10 cellular contexts compared by ENCODE assay signal in genomic region chr11:86741489-86742435, GRCh38. TPM values are rescaled to one million over a fixed set of nuclear protein-coding genes. Genes with fewer than 3 reads are reported as not detected.
DNase-seq lines count a peak whose midpoint lies in the region; ATAC-seq and TF ChIP-seq lines count a peak whose summit lies in the region.
"Had no signal": no experiment of that assay in that cellular context is flagged by ENCODE, and none has a peak within 500 bp of the region (broad histone marks: within the 10 kb centered on the region; RNA-seq: fewer than 3 reads in every experiment).

No MANE protein-coding gene starts in this region.

- peak overlapping the region; percentile 72 for H3K4me2 ChIP-seq in skeletal muscle satellite cell (ENCODE audit: low read length)

- H3K36me3 Mint-ChIP-seq in activated T-helper 17 cell treated with anti-CD3 and anti-CD28 coated beads, Interleukin-2, amount 50 U/mL, for 72 hours (ENCODE audit: low read depth) = no peaks in the 10 kb centered on the region
- H3K36me3 Mint-ChIP-seq: T-cell had no signal

- H3K27me3 Mint-ChIP-seq in activated T-helper 17 cell treated with anti-CD3 and anti-CD28 coated beads, Interleukin-2, amount 50 U/mL, for 72 hours = no peaks in the 10 kb centered on the region

- H3K9me3 Mint-ChIP-seq in activated T-helper 17 cell treated with anti-CD3 and anti-CD28 coated beads, Interleukin-2, amount 50 U/mL, for 72 hours = no peaks in the 10 kb centered on the region
- H3K9me3 Mint-ChIP-seq: T-cell had no signal

- peak; percentile 17 for ATAC-seq in activated T-helper 17 cell treated with anti-CD3 and anti-CD28 coated beads, Interleukin-2, amount 50 U/mL, for 72 hours (replicated peaks)
- no peak for ATAC-seq in GM21390 (IDR thresholded peaks at IDR 0.05; ENCODE audit: unreplicated experiment)
- no peak for ATAC-seq in HG02870 (IDR thresholded peaks at IDR 0.05; ENCODE audit: unreplicated experiment)
- ATAC-seq: GM12878 had no signal

- H3K4me3 ChIP-seq in foreskin fibroblast (ENCODE audit: low read depth in 1 of 2, low read length in 2 of 2) (no peak overlapping the region), skeletal muscle satellite cell (ENCODE audit: low read length) (peak overlapping the region; percentile 50)
- H3K4me3 ChIP-seq: GM12878 had no signal

- no peak overlapping the region for H3K27ac Mint-ChIP-seq in activated T-helper 17 cell treated with anti-CD3 and anti-CD28 coated beads, Interleukin-2, amount 50 U/mL, for 72 hours
- H3K27ac Mint-ChIP-seq: T-cell had no signal

- H3K27me3 ChIP-seq in skeletal muscle satellite cell (ENCODE audit: control insufficient read depth, insufficient read depth, low read length) = no peaks in the 10 kb centered on the region

- DNase-seq in H4 (ENCODE audit: low spot score) (peak; percentile 77), foreskin fibroblast (peak; percentile 82 to 88), NCI-H2227 treated with DMSO at 0.1 percent for 48 hours (lab: John Stamatoyannopoulos, UW) (no peak), epidermal melanocyte (ENCODE audit: insufficient read length, low spot score) (no peak)
- DNase-seq: T-cell had no signal

- H3K4me3 Mint-ChIP-seq in activated T-helper 17 cell treated with anti-CD3 and anti-CD28 coated beads, Interleukin-2, amount 50 U/mL, for 72 hours = no peak overlapping the region
- H3K4me3 Mint-ChIP-seq: T-cell had no signal

- no peaks in the 10 kb centered on the region for H3K9me3 ChIP-seq in skeletal muscle satellite cell (replicated peaks; ENCODE audit: low read length)

- peaks cover 19% of the 10 kb centered on the region for H3K4me1 Mint-ChIP-seq in activated T-helper 17 cell treated with anti-CD3 and anti-CD28 coated beads, Interleukin-2, amount 50 U/mL, for 72 hours
- H3K4me1 Mint-ChIP-seq: T-cell had no signal

- H3K9ac ChIP-seq in skeletal muscle satellite cell (ENCODE audit: low read depth, low read length) = peak overlapping the region; percentile 87

- TF ChIP-seq CTCF in foreskin fibroblast (IDR thresholded peaks at IDR 0.05; ENCODE audit: low read depth, low read length) = no peak

- peaks cover 83% of the 10 kb centered on the region for H3K4me1 ChIP-seq in skeletal muscle satellite cell (ENCODE audit: control insufficient read depth, insufficient read depth, low read length)

- no peaks in the 10 kb centered on the region for H3K36me3 ChIP-seq in skeletal muscle satellite cell (ENCODE audit: insufficient read depth, low read length)

RNA-seq across cellular contexts. Expression of gene PRSS23, which starts 58.6 kb away (rescaled TPM):
- 113 and 125 TPM in 2 replicates for total RNA-seq in H4 (2014; rRNA removed; shearing (Covaris generic))
- total RNA-seq in activated T-helper 17 cell treated with anti-CD3 and anti-CD28 coated beads, Interleukin-2, amount 50 U/mL, for 72 hours = under 1 TPM; 0.16 to 0.91 TPM
- 85.2 and 87.4 TPM in 2 replicates for total RNA-seq in skeletal muscle satellite cell (2012; rRNA removed)

Comparison
In these comparisons a context has a peak if more than half of its experiments do, and no peak if none do; other contexts are left out.
1. DNase-seq: peak in H4 (single experiment) and foreskin fibroblast (2 of 2); none in NCI-H2227 treated with DMSO at 0.1 percent for 48 hours (single experiment) and epidermal melanocyte (single experiment).
2. RNA of gene PRSS23, which starts 58.6 kb away (total RNA-seq): 113 to 125 TPM in H4; 0.16 to 0.91 TPM in activated T-helper 17 cell treated with anti-CD3 and anti-CD28 coated beads, Interleukin-2, amount 50 U/mL, for 72 hours; every median in the first group is over 10 times any median in the second.